8 cellular contexts compared by ENCODE assay signal in the genomic region with DNA sequence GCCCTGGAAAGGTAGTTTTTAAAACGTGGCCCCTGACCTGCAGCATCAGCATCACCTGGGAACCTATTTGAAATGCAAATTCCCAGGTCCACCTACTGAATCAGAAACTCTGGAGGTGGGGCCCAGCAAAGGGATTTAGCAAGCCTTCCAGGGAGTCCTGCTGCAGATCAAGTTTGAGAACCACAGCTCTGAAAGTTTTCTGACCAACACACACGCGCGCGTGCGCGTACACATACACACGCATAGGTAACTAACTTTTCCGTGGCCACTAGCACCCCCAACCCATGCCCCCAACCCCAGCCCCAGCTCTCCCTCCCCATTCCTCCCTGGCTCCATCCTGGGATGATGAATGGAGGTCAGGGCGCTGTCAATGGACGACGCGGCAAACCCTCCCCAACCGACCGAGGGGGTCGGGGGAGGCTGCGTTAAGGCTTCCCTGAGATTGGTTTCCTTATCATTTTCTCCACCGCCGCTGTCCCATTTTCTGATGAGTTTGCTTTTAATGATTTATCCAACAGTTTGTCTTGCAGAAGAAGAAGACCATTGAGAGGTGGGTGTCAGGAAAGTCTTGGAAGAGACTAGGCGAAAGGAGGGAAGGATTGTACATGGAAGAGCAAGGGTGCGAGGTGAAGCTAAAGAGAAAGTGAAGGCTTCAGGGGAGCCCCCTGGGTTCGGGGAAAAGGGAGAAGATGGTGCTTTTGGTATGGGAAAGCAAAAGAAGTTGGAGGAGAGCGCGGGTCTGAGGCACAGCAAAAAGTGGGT. TPM values are rescaled to one million over a fixed set of nuclear protein-coding genes. Genes with fewer than 3 reads are reported as not detected.
DNase-seq lines count a peak whose midpoint lies in the region; ATAC-seq, FAIRE-seq and TF ChIP-seq lines count a peak whose summit lies in the region.

No MANE protein-coding gene starts in this region.

- peak overlapping the region; percentile 68 for H3K4me3 Mint-ChIP-seq in activated T-helper 17 cell treated with anti-CD3 and anti-CD28 coated beads, Interleukin-2, amount 50 U/mL, for 72 hours

- no peak for TF ChIP-seq CTCF in retinal pigment epithelial cell (conservative IDR thresholded peaks at IDR 0.05; ENCODE audit: low read depth, low read length)

- no peak overlapping the region for H3K27ac Mint-ChIP-seq in activated T-helper 17 cell treated with anti-CD3 and anti-CD28 coated beads, Interleukin-2, amount 50 U/mL, for 72 hours

- H3K36me3 Mint-ChIP-seq in activated T-helper 17 cell treated with anti-CD3 and anti-CD28 coated beads, Interleukin-2, amount 50 U/mL, for 72 hours (ENCODE audit: low read depth) = peaks cover 6% of the 10 kb centered on the region

- H3K9me3 Mint-ChIP-seq in activated T-helper 17 cell treated with anti-CD3 and anti-CD28 coated beads, Interleukin-2, amount 50 U/mL, for 72 hours = no peaks in the 10 kb centered on the region

- peak; percentile 9 for FAIRE-seq in GM12892 (lab: Jason Lieb, UNC)

- ATAC-seq in activated T-helper 17 cell treated with anti-CD3 and anti-CD28 coated beads, Interleukin-2, amount 50 U/mL, for 72 hours (replicated peaks) = no peak
- peak; percentile 28 for ATAC-seq in left ventricle myocardium superior

- DNase-seq in GM12892 (ENCODE audit: insufficient read length) (no peak), left ventricle myocardium superior (no peak), retinal pigment epithelial cell (ENCODE audit: low read depth) (no peak), DMS114 treated with DMSO at 0.1 percent for 48 hours (lab: John Stamatoyannopoulos, UW; ENCODE audit: unreplicated experiment) (no peak), UCSD-AML1 (lab: John Stamatoyannopoulos, UW; ENCODE audit: unreplicated experiment) (no peak)
- no peak for DNase-seq in stimulated activated naive CD4-positive, alpha-beta T cell (lab: John Stamatoyannopoulos, UW)
- no peak for DNase-seq in stimulated activated CD4-positive, alpha-beta T cell treated with anti-CD3 and anti-CD28 coated beads, Interleukin-15, amount 100 ng/mL, for 24 hours

- intact Hi-C loops in left ventricle myocardium superior (cut with micrococcal nuclease) = no loop called here

- peaks cover 9% of the 10 kb centered on the region for H3K4me1 Mint-ChIP-seq in activated T-helper 17 cell treated with anti-CD3 and anti-CD28 coated beads, Interleukin-2, amount 50 U/mL, for 72 hours

- H3K27me3 Mint-ChIP-seq in activated T-helper 17 cell treated with anti-CD3 and anti-CD28 coated beads, Interleukin-2, amount 50 U/mL, for 72 hours = peaks cover 66% of the 10 kb centered on the region

- no peak for TF ChIP-seq POLR2A in GM12892 (IDR thresholded peaks at IDR 0.05; ENCODE audit: low read depth, low read length)

- H3K4me3 ChIP-seq in retinal pigment epithelial cell (ENCODE audit: low read length) = peak overlapping the region; percentile 75

RNA-seq across cellular contexts. Expression of a gene that starts 0.6 kb away (rescaled TPM):
- 0.19 TPM for polyA plus RNA-seq in GM12892 (2012; ENCODE audit: missing spikeins)
- total RNA-seq in activated T-helper 17 cell treated with anti-CD3 and anti-CD28 coated beads, Interleukin-2, amount 50 U/mL, for 72 hours = under 1 TPM in 1 of 2 donors, not detected in 1; 0.66 TPM
- 5.5 TPM for total RNA-seq in left ventricle myocardium superior
